Comparison of ENCODE assay signal across 20 cellular contexts in the genomic region with DNA sequence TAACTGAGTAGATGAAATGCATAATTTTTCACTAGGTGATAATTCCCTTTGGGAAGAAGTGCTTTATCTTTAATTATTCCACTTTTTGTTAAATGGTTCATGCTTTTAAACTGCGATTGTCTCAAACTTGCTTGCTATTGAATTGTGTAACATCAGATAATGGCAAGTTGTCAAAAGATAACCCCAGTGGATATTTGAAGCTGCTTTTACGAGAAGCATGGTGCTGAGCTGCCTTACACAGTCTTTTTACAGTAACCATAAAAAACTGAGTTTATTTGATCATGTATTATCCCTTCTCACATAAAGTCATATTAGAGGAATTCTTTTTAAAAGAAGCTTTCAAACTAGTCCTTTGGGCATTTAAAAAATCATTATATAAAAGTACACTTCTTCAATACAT. TPM values are rescaled to one million over a fixed set of nuclear protein-coding genes. Genes with fewer than 3 reads are reported as not detected.
DNase-seq lines count a peak whose midpoint lies in the region; ATAC-seq, FAIRE-seq and TF ChIP-seq lines count a peak whose summit lies in the region.
"Had no signal": no experiment of that assay in that cellular context is flagged by ENCODE, and none has a peak within 500 bp of the region (broad histone marks: within the 10 kb centered on the region; RNA-seq: fewer than 3 reads in every experiment).

No MANE protein-coding gene starts in this region.

- H3K4me2 ChIP-seq in IMR-90 (ENCODE audit: low read depth, low read length) (no peak overlapping the region), PC-3 (ENCODE audit: low read length) (no peak overlapping the region), K562 (ENCODE audit: insufficient read depth, low read length) (no peak overlapping the region)

- H2AK5ac ChIP-seq in IMR-90 (ENCODE audit: low read depth, low read length) = no peak overlapping the region

- WGBS in IMR-90 (ENCODE audit: extremely low coverage in 2 of 2, insufficient read length in 1 of 2), 2 experiments = no CpG with 5 or more reads among the region's 2 CpGs
- 44% methylated on average over 2 of the region's 2 CpGs for WGBS in K562 (ENCODE audit: insufficient coverage, low coverage, missing lambda C conversion rate)

- H2BK20ac ChIP-seq in IMR-90 (ENCODE audit: low read depth, low read length) = no peak overlapping the region

- no peaks in the 10 kb centered on the region for H3K79me2 ChIP-seq in PC-3 (ENCODE audit: low read length)
- H3K79me2 ChIP-seq in K562 (ENCODE audit: control insufficient read depth, insufficient read depth, low read length) = no peaks in the 10 kb centered on the region

- CTCF ChIA-PET in IMR-90 (lab: Yijun Ruan, JAX) = no interaction called here
- CTCF ChIA-PET in PC-3 (lab: Charles Lee) = no interaction called here
- CTCF ChIA-PET in K562 (lab: Yijun Ruan, JAX; ENCODE audit: low intra/inter-chr PET ratio) = no interaction called here
- CTCF ChIA-PET in A673 (lab: Charles Lee) = no interaction called here

- TF ChIP-seq EP300 in K562 (IDR thresholded peaks at IDR 0.05; ENCODE audit: low read length) = no peak

- no peak overlapping the region for H3K9ac ChIP-seq in IMR-90 (ENCODE audit: low read depth, low read length)
- H3K9ac ChIP-seq in PC-3 (ENCODE audit: low read length) = no peak overlapping the region
- H3K9ac ChIP-seq in K562 (ENCODE audit: insufficient read depth in 1 of 2, low read depth in 2 of 2, low read length in 2 of 2) = no peak overlapping the region

- no peak for TF ChIP-seq CTCF in IMR-90 (conservative IDR thresholded peaks at IDR 0.05; ENCODE audit: low read depth, low read length)
- no peak for TF ChIP-seq CTCF in PC-3 (conservative IDR thresholded peaks at IDR 0.05; ENCODE audit: low read depth, low read length)
- TF ChIP-seq CTCF in K562 (IDR thresholded peaks at IDR 0.05 in 2 of 3, conservative IDR thresholded peaks at IDR 0.05 in 1 of 3; ENCODE audit: insufficient read depth in 2 of 3, low read depth in 1 of 3, low read length in 3 of 3) = no peak
- TF ChIP-seq CTCF in A673 (conservative IDR thresholded peaks at IDR 0.05; ENCODE audit: low read depth, low read length) = no peak

- H3K4me3 ChIP-seq in IMR-90 (ENCODE audit: insufficient read depth, low read depth, low read length) (no peak overlapping the region), PC-3 (ENCODE audit: low read length) (no peak overlapping the region), K562 (no peak overlapping the region), A673 (ENCODE audit: low read depth, low read length, poor library complexity, severe bottlenecking) (no peak overlapping the region)

- H4K91ac ChIP-seq in IMR-90 (ENCODE audit: insufficient read depth, low read depth, low read length) = no peak overlapping the region

- intact Hi-C loops in IMR-90 (cut with micrococcal nuclease) = loop anchor here (5.0 kb wide), 1 partner anchor 617 kb away; no protein-coding TSS in a partner anchor
- intact Hi-C loops in PC-3 (cut with micrococcal nuclease) = loop anchor here (5.0 kb wide), 2 partner anchors 507 to 722 kb away; a partner anchor contains a TSS
- intact Hi-C loops in K562 (cut with micrococcal nuclease) = loop anchor here (5.0 to 10.0 kb wide), 2 partner anchors 507 to 615 kb away; no protein-coding TSS in a partner anchor
- intact Hi-C loops in A673 (cut with micrococcal nuclease; ENCODE audit: unreplicated experiment) = loop anchor here (5.0 to 10.0 kb wide), 3 partner anchors 455 to 617 kb away; no protein-coding TSS in a partner anchor

- H4K8ac ChIP-seq in IMR-90 (ENCODE audit: low read depth in 2 of 2, low read length in 2 of 2) = no peak overlapping the region

- H3K9me3 ChIP-seq in IMR-90 (ENCODE audit: control insufficient read depth, insufficient read depth, low read length) (no peaks in the 10 kb centered on the region), PC-3 (ENCODE audit: low read length) (no peaks in the 10 kb centered on the region), K562 (replicated peaks; ENCODE audit: control insufficient read depth, insufficient read depth, low read depth, low read length) (no peaks in the 10 kb centered on the region), A673 (ENCODE audit: low read depth, low read length, poor library complexity, severe bottlenecking) (no peaks in the 10 kb centered on the region)
- H3K9me3 ChIP-seq: BE2C, Caco-2 had no signal

- H3K9me1 ChIP-seq in IMR-90 (ENCODE audit: insufficient read depth, low read length) = peaks cover 6% of the 10 kb centered on the region; the same call in 1 of the 2 replicates
- H3K9me1 ChIP-seq in K562 (ENCODE audit: control insufficient read depth, insufficient read depth, low read length) = no peaks in the 10 kb centered on the region

- H3K27ac ChIP-seq in IMR-90 (ENCODE audit: insufficient read depth, low read length) (no peak overlapping the region), PC-3 (ENCODE audit: low read length) (no peak overlapping the region), K562 (ENCODE audit: extremely low read depth, low read depth, low read length) (no peak overlapping the region), A673 (ENCODE audit: low read depth, low read length, poor library complexity, severe bottlenecking) (no peak overlapping the region)

- no peak overlapping the region for H2BK5ac ChIP-seq in IMR-90 (ENCODE audit: low read depth, low read length, poor library complexity, severe bottlenecking)

- no peaks in the 10 kb centered on the region for H3K9me2 ChIP-seq in PC-3 (replicated peaks; ENCODE audit: low read length)

- no peak for ATAC-seq in IMR-90 (ENCODE audit: low read depth)
- ATAC-seq in PC-3 = no peak
- ATAC-seq in K562 = no peak
- peak; percentile 59 for ATAC-seq in left lobe of liver

- POLR2A ChIA-PET in IMR-90 (lab: Charles Lee; ENCODE audit: unreplicated experiment) (no interaction called here), PC-3 (lab: Charles Lee; ENCODE audit: unreplicated experiment) (no interaction called here), K562 (lab: Yijun Ruan, JAX) (interaction anchor here (0.7 to 1.7 kb wide), 4 partner anchors 11 to 253 kb away, joined by 3 to 6 read pairs (median 4); no protein-coding TSS in a partner anchor), A673 (lab: Charles Lee; ENCODE audit: low non-redundant PET) (no interaction called here)

- in situ Hi-C loops in IMR-90 (cut with MboI; ENCODE audit: low sequenced_read_pairs) = loop anchor here (25.0 kb wide), 2 partner anchors 462 to 612 kb away; no protein-coding TSS in a partner anchor
- in situ Hi-C loops in K562 (cut with MboI) = loop anchor here (10.0 kb wide), 2 partner anchors 525 to 615 kb away; no protein-coding TSS in a partner anchor

- H3K79me1 ChIP-seq in IMR-90 (ENCODE audit: low read depth in 1 of 2, low read length in 2 of 2) = no peaks in the 10 kb centered on the region; a peak in 1 of 4 replicates

- H3K4me1 ChIP-seq in IMR-90 (ENCODE audit: control insufficient read depth, insufficient read depth, low read length) (peaks cover 3% of the 10 kb centered on the region), PC-3 (ENCODE audit: insufficient read depth, low read length) (peaks cover 26% of the 10 kb centered on the region), K562 (replicated peaks in 1 of 2; ENCODE audit: control insufficient read depth in 2 of 2, insufficient read depth in 2 of 2, low read length in 2 of 2) (no peaks in the 10 kb centered on the region), A673 (ENCODE audit: insufficient read depth, low read length, poor library complexity, severe bottlenecking) (no peaks in the 10 kb centered on the region)
- H3K4me1 ChIP-seq: BE2C had no signal

- no peak overlapping the region for H3K18ac ChIP-seq in IMR-90 (ENCODE audit: low read depth, low read length)

- peak; percentile 23 for FAIRE-seq in K562 (lab: Jason Lieb, UNC)
- FAIRE-seq: D721Med, GM19239, H1 had no signal

- H3K23ac ChIP-seq in IMR-90 (ENCODE audit: low read depth, low read length) = no peak overlapping the region

- H3F3A ChIP-seq in PC-3 (ENCODE audit: low read length, unreplicated experiment) = peaks cover 5% of the 10 kb centered on the region

- H3K27me3 ChIP-seq in IMR-90 (ENCODE audit: control insufficient read depth, insufficient read depth, low read length) (no peaks in the 10 kb centered on the region), PC-3 (ENCODE audit: low read length) (no peaks in the 10 kb centered on the region), K562 (ENCODE audit: control insufficient read depth in 2 of 2, insufficient read depth in 2 of 2, low read length in 2 of 2) (no peaks in the 10 kb centered on the region), A673 (replicated peaks; ENCODE audit: insufficient read depth, low read depth, low read length, poor library complexity) (no peaks in the 10 kb centered on the region)
- H3K27me3 ChIP-seq: BE2C had no signal

- H2AK9ac ChIP-seq in IMR-90 (replicated peaks; ENCODE audit: low read depth, low read length, poor library complexity) = no peak overlapping the region

- H2AFZ ChIP-seq in IMR-90 (replicated peaks; ENCODE audit: low read length, poor library complexity) (no peak overlapping the region), PC-3 (ENCODE audit: low read length) (no peak overlapping the region), K562 (ENCODE audit: low read depth, low read length) (no peak overlapping the region)

- no peak overlapping the region for H3K14ac ChIP-seq in IMR-90 (replicated peaks; ENCODE audit: low read depth, low read length)

- H4K20me1 ChIP-seq in IMR-90 (ENCODE audit: insufficient read depth, low read length) (no peaks in the 10 kb centered on the region), PC-3 (ENCODE audit: low read length) (no peaks in the 10 kb centered on the region), K562 (replicated peaks; ENCODE audit: control insufficient read depth, insufficient read depth, low read length) (no peaks in the 10 kb centered on the region)

- TF ChIP-seq RAD21 in IMR-90 (IDR thresholded peaks at IDR 0.05; ENCODE audit: low read length) (no peak), K562 (CRISPR knock-in tag; conservative IDR thresholded peaks at IDR 0.05 in 1 of 2, IDR thresholded peaks at IDR 0.05 in 1 of 2) (no peak)

- DNase-seq in IMR-90 = no peak
- no peak for DNase-seq in PC-3
- DNase-seq in K562 (ENCODE audit: extremely low read depth in 1 of 4, low spot score in 3 of 4) = no peak
- no peak for DNase-seq in left lobe of liver (ENCODE audit: low spot score)
- no peak for DNase-seq in COLO668 (lab: John Stamatoyannopoulos, UW; ENCODE audit: unreplicated experiment)
- no peak for DNase-seq in A673 (ENCODE audit: low spot score)
- DNase-seq in kidney tubule cell (ENCODE audit: low spot score) = no peak
- DNase-seq: ACHN; BE2C; C1 segment of cervical spinal cord; Caco-2; CD4-positive, CD25-positive, alpha-beta regulatory T cell; CD8-positive, alpha-beta memory T cell; DMS153; DMS79; GDM1; H9 had no signal

- H3K4ac ChIP-seq in IMR-90 (ENCODE audit: low read depth, low read length) = no peak overlapping the region

- TF ChIP-seq POLR2A in IMR-90 (IDR thresholded peaks at IDR 0.05; ENCODE audit: low read depth, low read length) (no peak), K562 (conservative IDR thresholded peaks at IDR 0.05) (no peak)

- no peak overlapping the region for H2BK120ac ChIP-seq in IMR-90 (ENCODE audit: low read depth, low read length)

- H3K56ac ChIP-seq in IMR-90 (ENCODE audit: extremely low read depth, insufficient read depth, low read length) = no peak overlapping the region

- BruUV-seq in IMR-90 (replicated peaks; lab: Mats Ljungman, UMichigan) = TSS peak; percentile 79
- TSS peak; percentile 43 for BruUV-seq in PC-3 (replicated peaks; lab: Mats Ljungman, UMichigan)
- TSS peak; percentile 41 for BruUV-seq in K562 (replicated peaks; lab: Mats Ljungman, UMichigan)
- BruUV-seq in A673 (replicated peaks; lab: Mats Ljungman, UMichigan) = no TSS peak

- peaks cover 1% of the 10 kb centered on the region; the same call in 1 of the 2 replicates for H3K36me3 ChIP-seq in IMR-90 (ENCODE audit: control insufficient read depth, insufficient read depth, low read length)
- 0 out of 2 replicates have a peak, but pooled peaks cover 2% of the 10 kb centered on the region for H3K36me3 ChIP-seq in PC-3 (ENCODE audit: low read depth, low read length)
- H3K36me3 ChIP-seq in K562 (ENCODE audit: control insufficient read depth, insufficient read depth, low read length) = peaks cover 23% of the 10 kb centered on the region
- H3K36me3 ChIP-seq in A673 (ENCODE audit: insufficient read depth, low read length, poor library complexity, severe bottlenecking) = no peaks in the 10 kb centered on the region
- H3K36me3 ChIP-seq: BE2C had no signal

- dilution Hi-C loops in IMR-90 (cut with HindIII; ENCODE audit: low sequenced_read_pairs, unreplicated experiment) = no loop called here

- H2BK15ac ChIP-seq in IMR-90 (ENCODE audit: low read depth, low read length) = no peak overlapping the region

- no peak overlapping the region for H4K5ac ChIP-seq in IMR-90 (ENCODE audit: low read depth, low read length)

RNA-seq across cellular contexts. Expression of a gene that starts 30.1 kb away (rescaled TPM):
- 10.9 and 21.4 TPM in 2 replicates for total RNA-seq in IMR-90 (2012; rRNA removed)
- polyA plus RNA-seq in IMR-90 (2012; rRNA removed) = 20.1 and 25.9 TPM in 2 replicates
- 3.3 and 3.6 TPM in 2 replicates for polyA plus RNA-seq in IMR-90 (2012; cell fraction: cytosol; rRNA removed)
- 51.2 and 143 TPM in 2 replicates for polyA plus RNA-seq in IMR-90 (2012; cell fraction: nucleus; rRNA removed; ENCODE audit: low replicate concordance)
- total RNA-seq in PC-3 (2014; rRNA removed) = 21.5 and 25.5 TPM in 2 replicates
- 80.7 and 176 TPM in 2 replicates for total RNA-seq in K562 (2011; cell fraction: chromatin; rRNA removed; ENCODE audit: low replicate concordance)
- 63.4 and 65.5 TPM in 2 replicates for total RNA-seq in K562 (2011; cell fraction: nucleolus; rRNA removed)
- total RNA-seq in K562 (2011; cell fraction: nucleoplasm; rRNA removed) = 122 and 158 TPM in 2 replicates
- total RNA-seq in K562 (2014; rRNA removed) = 19.8 and 20.5 TPM in 2 replicates
- 28.9 and 29.6 TPM in 2 replicates for total RNA-seq in K562 (2014; rRNA removed; fragmentation: Illumina TruSeq; extraction: Trizol)
- 23.9 and 26.6 TPM in 2 replicates for total RNA-seq in K562 (2015; rRNA removed; fragmentation: Illumina TruSeq; extraction: Trizol)
- 24.1 and 25.7 TPM in 2 replicates for total RNA-seq in K562 (2021)
- 64.6 and 80.1 TPM in 2 replicates for polyA plus RNA-seq in K562 (2011; rRNA removed)
- 17.4 and 47.8 TPM in 2 replicates for polyA plus RNA-seq in K562 (2011; cell fraction: cytosol; rRNA removed)
- polyA plus RNA-seq in K562 (2011; cell fraction: nucleus; rRNA removed) = 123 and 167 TPM in 2 replicates
- 23.7 and 39.6 TPM in 2 replicates for polyA plus RNA-seq in K562 (2012)
- polyA plus RNA-seq in K562 (2014; fragmentation: Illumina TruSeq; extraction: Trizol) = 23.3 and 28.8 TPM in 2 replicates
- 10 to 100 TPM; 41.3 to 49.1 TPM for polyA plus RNA-seq in K562 (2014; fragmentation: Nextera tagmentation; extraction: Ambion mirVana)
- polyA plus RNA-seq in K562 (2014; rRNA removed) = 39.6 and 40.7 TPM in 2 replicates
- polyA minus RNA-seq in K562 (2011; rRNA and poly(A)+ RNA removed) = 23.1 and 28.5 TPM in 2 replicates
- polyA minus RNA-seq in K562 (2011; cell fraction: cytosol; rRNA and poly(A)+ RNA removed) = 6.7 and 7.5 TPM in 2 replicates
- 18.4 and 34.7 TPM in 2 replicates for polyA minus RNA-seq in K562 (2011; cell fraction: nucleus; rRNA and poly(A)+ RNA removed)
- total RNA-seq in left lobe of liver = 22.3 TPM
- total RNA-seq in A673 (2021) = 18.9 and 19.1 TPM in 2 replicates

RNA-seq across cellular contexts. Expression of a gene that starts 41.9 kb away (rescaled TPM):
- total RNA-seq in IMR-90 (2012; rRNA removed) (0.54 and 1.4 TPM in 2 replicates), PC-3 (2014; rRNA removed) (0.29 and 0.44 TPM in 2 replicates), K562 (2014; rRNA removed) (0.53 and 1.6 TPM in 2 replicates), K562 (2014; rRNA removed; fragmentation: Illumina TruSeq; extraction: Trizol) (1.1 and 1.4 TPM in 2 replicates), K562 (2015; rRNA removed; fragmentation: Illumina TruSeq; extraction: Trizol) (0.72 and 1.2 TPM in 2 replicates), K562 (2021) (0.49 and 0.82 TPM in 2 replicates), left lobe of liver (2.3 TPM), A673 (2021) (1.7 and 2.1 TPM in 2 replicates)
- polyA plus RNA-seq in IMR-90 (2012; rRNA removed) (0.60 and 0.65 TPM in 2 replicates), K562 (2011; rRNA removed) (1.4 and 2.0 TPM in 2 replicates), K562 (2014; fragmentation: Illumina TruSeq; extraction: Trizol) (0.68 and 0.91 TPM in 2 replicates), K562 (2014; fragmentation: Nextera tagmentation; extraction: Ambion mirVana) (under 1 TPM; 0.75 to 0.92 TPM), K562 (2014; rRNA removed) (1.3 and 2.5 TPM in 2 replicates)
- 0.04 and 0.09 TPM in 2 replicates for polyA plus RNA-seq in IMR-90 (2012; cell fraction: cytosol; rRNA removed)
- 0.03 and 0.21 TPM in 2 replicates for polyA plus RNA-seq in IMR-90 (2012; cell fraction: nucleus; rRNA removed; ENCODE audit: low replicate concordance)
- 1.8 and 5.7 TPM in 2 replicates for total RNA-seq in K562 (2011; cell fraction: chromatin; rRNA removed; ENCODE audit: low replicate concordance)
- 1.7 and 2.5 TPM in 2 replicates for total RNA-seq in K562 (2011; cell fraction: nucleolus; rRNA removed)
- 1.8 and 2.3 TPM in 2 replicates for total RNA-seq in K562 (2011; cell fraction: nucleoplasm; rRNA removed)
- polyA plus RNA-seq in K562 (2011; cell fraction: cytosol; rRNA removed) = 0.24 and 0.29 TPM in 2 replicates
- polyA plus RNA-seq in K562 (2011; cell fraction: nucleus; rRNA removed) = 0.43 and 0.44 TPM in 2 replicates
- 0.39 and 0.74 TPM in 2 replicates for polyA plus RNA-seq in K562 (2012)
- 1.7 and 3.1 TPM in 2 replicates for polyA minus RNA-seq in K562 (2011; rRNA and poly(A)+ RNA removed)
- polyA minus RNA-seq in K562 (2011; cell fraction: cytosol; rRNA and poly(A)+ RNA removed) = 0.48 TPM in 1 of 2 replicates, not detected in the other
- 1.1 and 2.6 TPM in 2 replicates for polyA minus RNA-seq in K562 (2011; cell fraction: nucleus; rRNA and poly(A)+ RNA removed)

RNA-seq across cellular contexts. Expression of a gene that starts 46.4 kb away (rescaled TPM):
- total RNA-seq in IMR-90 (2012; rRNA removed) (52.8 and 66.0 TPM in 2 replicates), PC-3 (2014; rRNA removed) (35.7 and 37.8 TPM in 2 replicates), K562 (2014; rRNA removed) (19.4 and 24.2 TPM in 2 replicates), K562 (2014; rRNA removed; fragmentation: Illumina TruSeq; extraction: Trizol) (28.5 and 31.3 TPM in 2 replicates), K562 (2015; rRNA removed; fragmentation: Illumina TruSeq; extraction: Trizol) (31.3 and 36.8 TPM in 2 replicates), K562 (2021) (28.5 and 29.5 TPM in 2 replicates), left lobe of liver (14.9 TPM), A673 (2021) (48.9 and 50.8 TPM in 2 replicates)
- polyA plus RNA-seq in IMR-90 (2012; rRNA removed) (64.9 and 73.8 TPM in 2 replicates), K562 (2011; rRNA removed) (58.0 and 81.8 TPM in 2 replicates), K562 (2014; fragmentation: Illumina TruSeq; extraction: Trizol) (35.4 and 44.8 TPM in 2 replicates), K562 (2014; fragmentation: Nextera tagmentation; extraction: Ambion mirVana) (1 to 10 TPM; 6.7 to 8.4 TPM), K562 (2014; rRNA removed) (27.8 and 32.9 TPM in 2 replicates)
- polyA plus RNA-seq in IMR-90 (2012; cell fraction: cytosol; rRNA removed) = 27.8 and 55.9 TPM in 2 replicates
- 18.8 and 32.0 TPM in 2 replicates for polyA plus RNA-seq in IMR-90 (2012; cell fraction: nucleus; rRNA removed; ENCODE audit: low replicate concordance)
- total RNA-seq in K562 (2011; cell fraction: chromatin; rRNA removed; ENCODE audit: low replicate concordance) = 16.2 and 26.5 TPM in 2 replicates
- total RNA-seq in K562 (2011; cell fraction: nucleolus; rRNA removed) = 28.2 and 28.3 TPM in 2 replicates
- 31.7 and 44.8 TPM in 2 replicates for total RNA-seq in K562 (2011; cell fraction: nucleoplasm; rRNA removed)
- polyA plus RNA-seq in K562 (2011; cell fraction: cytosol; rRNA removed) = 45.1 and 64.7 TPM in 2 replicates
- polyA plus RNA-seq in K562 (2011; cell fraction: nucleus; rRNA removed) = 34.8 and 50.8 TPM in 2 replicates
- 24.4 and 31.8 TPM in 2 replicates for polyA plus RNA-seq in K562 (2012)
- polyA minus RNA-seq in K562 (2011; rRNA and poly(A)+ RNA removed) = 43.8 and 53.1 TPM in 2 replicates
- polyA minus RNA-seq in K562 (2011; cell fraction: cytosol; rRNA and poly(A)+ RNA removed) = 26.9 and 27.4 TPM in 2 replicates
- 13.1 and 19.8 TPM in 2 replicates for polyA minus RNA-seq in K562 (2011; cell fraction: nucleus; rRNA and poly(A)+ RNA removed)
